Comparison of ENCODE assay signal across 25 cellular contexts in genomic region chr18:22279741-22280452, GRCh38.
DNase-seq lines count a peak whose midpoint lies in the region; ATAC-seq and TF ChIP-seq lines count a peak whose summit lies in the region.
"Had no signal": no experiment of that assay in that cellular context is flagged by ENCODE, and none has a peak within 500 bp of the region (broad histone marks: within the 10 kb centered on the region; RNA-seq: fewer than 3 reads in every experiment).

No MANE protein-coding gene starts in this region.

- peak overlapping the region; percentile 72 for H4K91ac ChIP-seq in IMR-90 (ENCODE audit: insufficient read depth, low read depth, low read length)

- H3K9me1 ChIP-seq in IMR-90 (ENCODE audit: insufficient read depth, low read length) = peaks cover 15% of the 10 kb centered on the region

- intact Hi-C loops in IMR-90 (cut with micrococcal nuclease) = no loop called here
- intact Hi-C loops in CD4-positive, alpha-beta memory T cell (cut with micrococcal nuclease) = loop anchor here (5.0 kb wide), 1 partner anchor 67 kb away; no protein-coding TSS in a partner anchor

- no peak overlapping the region for H3K4me3 Mint-ChIP-seq in nephron
- H3K4me3 Mint-ChIP-seq in CD4-positive, alpha-beta memory T cell = no peak overlapping the region
- H3K4me3 Mint-ChIP-seq: activated CD4-positive, alpha-beta T cell treated with anti-CD3 and anti-CD28 coated beads, Interleukin-2, amount 10 ng/mL, durations not matched to agents 7 days and 5 days; activated T-helper 1 cell treated with anti-CD3 and anti-CD28 coated beads, Interleukin-12 subunit alpha, Interleukin-12 subunit beta, Interleukin-2, Interleukin-4 antibody, amounts not matched to agents 30 ng/mL and 10 ng/mL and 1 ng/mL, durations not matched to agents 14 hours and 24 hours and 36 hours; CD8-positive, alpha-beta memory T cell; endodermal cell; GM23338; natural killer cell had no signal

- H2AK5ac ChIP-seq in IMR-90 (ENCODE audit: low read depth, low read length) = peak overlapping the region; percentile 6; the same call in 1 of the 2 replicates

- peak overlapping the region; percentile 1; the same call in 1 of the 2 replicates for H4K5ac ChIP-seq in IMR-90 (ENCODE audit: low read depth, low read length)

- peaks cover 8% of the 10 kb centered on the region for H3K4me1 ChIP-seq in IMR-90 (ENCODE audit: control insufficient read depth, insufficient read depth, low read length)
- H3K4me1 ChIP-seq in CD4-positive, alpha-beta memory T cell (ENCODE audit: insufficient read depth, low read length) = peaks cover 7% of the 10 kb centered on the region
- H3K4me1 ChIP-seq: parathyroid adenoma, sigmoid colon had no signal

- ATAC-seq in IMR-90 (ENCODE audit: low read depth) = peak; percentile 43
- ATAC-seq: activated naive CD4-positive, alpha-beta T cell treated with anti-CD3 and anti-CD28 coated beads, Interleukin-2, amount 50 U/mL, for 72 hours; GM23338; HepG2; left colon; natural killer cell; Panc1 had no signal

- H3K79me1 ChIP-seq in IMR-90 (ENCODE audit: low read depth in 1 of 2, low read length in 2 of 2) = no peaks in the 10 kb centered on the region

- H4K20me1 ChIP-seq in IMR-90 (ENCODE audit: insufficient read depth, low read length) = no peaks in the 10 kb centered on the region

- H3K36me3 Mint-ChIP-seq in nephron (ENCODE audit: low read depth) = no peaks in the 10 kb centered on the region
- H3K36me3 Mint-ChIP-seq in CD4-positive, alpha-beta memory T cell = no peaks in the 10 kb centered on the region
- H3K36me3 Mint-ChIP-seq: activated naive CD4-positive, alpha-beta T cell treated with anti-CD3 and anti-CD28 coated beads, Interleukin-2, amount 50 U/mL, for 72 hours; CD8-positive, alpha-beta memory T cell; natural killer cell had no signal

- peak overlapping the region; percentile 49 for H3K18ac ChIP-seq in IMR-90 (ENCODE audit: low read depth, low read length)

- H2AK9ac ChIP-seq in IMR-90 (replicated peaks; ENCODE audit: low read depth, low read length, poor library complexity) = no peak overlapping the region

- H3K27ac Mint-ChIP-seq in nephron = peak overlapping the region in 2 of 3 experiments; percentile 13 to 35
- peak overlapping the region in 3 of 7 donors; percentile 44 to 74 (median 72) for H3K27ac Mint-ChIP-seq in CD4-positive, alpha-beta memory T cell
- H3K27ac Mint-ChIP-seq: activated CD4-positive, alpha-beta T cell treated with anti-CD3 and anti-CD28 coated beads, Interleukin-2, amount 10 ng/mL, durations not matched to agents 7 days and 5 days; activated naive CD4-positive, alpha-beta T cell treated with anti-CD3 and anti-CD28 coated beads, Interleukin-2, amount 50 U/mL, for 72 hours; endodermal cell; GM23338 had no signal

- H3K27me3 ChIP-seq in IMR-90 (ENCODE audit: control insufficient read depth, insufficient read depth, low read length) = no peaks in the 10 kb centered on the region; the same call in 1 of the 2 replicates
- no peaks in the 10 kb centered on the region for H3K27me3 ChIP-seq in CD4-positive, alpha-beta memory T cell (ENCODE audit: insufficient read depth, low read length)
- H3K27me3 ChIP-seq: sigmoid colon had no signal

- H3K14ac ChIP-seq in IMR-90 (replicated peaks; ENCODE audit: low read depth, low read length) = no peak overlapping the region

- H2BK20ac ChIP-seq in IMR-90 (ENCODE audit: low read depth, low read length) = peak overlapping the region; percentile 27

- no CpG with 5 or more reads among the region's 10 CpGs for WGBS in IMR-90 (ENCODE audit: extremely low coverage in 2 of 2, insufficient read length in 1 of 2), 2 experiments

- no TSS peak for BruUV-seq in IMR-90 (replicated peaks; lab: Mats Ljungman, UMichigan)

- DNase-seq in AG20443 (ENCODE audit: low spot score) (peak; percentile 61), IMR-90 (peak; percentile 71), fibroblast of pulmonary artery (ENCODE audit: low read depth) (peak; percentile 73), C1 segment of cervical spinal cord (lab: John Stamatoyannopoulos, UW) (no peak), SIG-M5 (lab: John Stamatoyannopoulos, UW) (no peak), NCI-H748 treated with DMSO at 0.1 percent for 48 hours (lab: John Stamatoyannopoulos, UW) (no peak)
- DNase-seq in CD4-positive, alpha-beta memory T cell = no peak
- DNase-seq: activated CD4-positive, alpha-beta T cell treated with anti-CD3 and anti-CD28 coated beads, Interleukin-2, amount 10 ng/mL, durations not matched to agents 7 days and 5 days; CD8-positive, alpha-beta memory T cell; DMS79 treated with DMSO at 0.1 percent for 48 hours; endodermal cell; left colon; midbrain; natural killer cell; NCI-H1436; NCI-H524; sigmoid colon had no signal

- TF ChIP-seq POLR2A in IMR-90 (IDR thresholded peaks at IDR 0.05; ENCODE audit: low read depth, low read length) = no peak

- CTCF ChIA-PET in IMR-90 (lab: Yijun Ruan, JAX) = no interaction called here
- CTCF ChIA-PET in CD4-positive, alpha-beta memory T cell (lab: Charles Lee; ENCODE audit: partially characterized antibody) = no interaction called here

- H3K4me2 ChIP-seq in IMR-90 (ENCODE audit: low read depth, low read length) = no peak overlapping the region
- H3K4me2 ChIP-seq: GM23338 had no signal

- H3K27me3 Mint-ChIP-seq in nephron (ENCODE audit: low read depth) = no peaks in the 10 kb centered on the region
- no peaks in the 10 kb centered on the region for H3K27me3 Mint-ChIP-seq in CD4-positive, alpha-beta memory T cell
- H3K27me3 Mint-ChIP-seq: activated CD4-positive, alpha-beta T cell treated with anti-CD3 and anti-CD28 coated beads, Interleukin-2, amount 10 ng/mL, durations not matched to agents 7 days and 5 days had no signal

- H3K4ac ChIP-seq in IMR-90 (ENCODE audit: low read depth, low read length) = peak overlapping the region; percentile 73

- peak overlapping the region; percentile 2 for H2BK5ac ChIP-seq in IMR-90 (ENCODE audit: low read depth, low read length, poor library complexity, severe bottlenecking)

- no peak overlapping the region for H3K9ac ChIP-seq in IMR-90 (ENCODE audit: low read depth, low read length)
- H3K9ac ChIP-seq: parathyroid adenoma had no signal

- H3K23ac ChIP-seq in IMR-90 (ENCODE audit: low read depth, low read length) = peak overlapping the region; percentile 52

- H2AFZ ChIP-seq in IMR-90 (replicated peaks; ENCODE audit: low read length, poor library complexity) = no peak overlapping the region
- H2AFZ ChIP-seq: GM23338, parathyroid adenoma had no signal

- dilution Hi-C loops in IMR-90 (cut with HindIII; ENCODE audit: low sequenced_read_pairs, unreplicated experiment) = no loop called here

- no peaks in the 10 kb centered on the region for H3K9me3 Mint-ChIP-seq in nephron
- peaks cover 0 to 6% (median 1%) of the 10 kb centered on the region in 8 donors for H3K9me3 Mint-ChIP-seq in CD4-positive, alpha-beta memory T cell
- H3K9me3 Mint-ChIP-seq: activated CD4-positive, alpha-beta T cell treated with anti-CD3 and anti-CD28 coated beads, Interleukin-2, amount 10 ng/mL, durations not matched to agents 7 days and 5 days; activated T-helper 1 cell treated with anti-CD3 and anti-CD28 coated beads, Interleukin-12 subunit alpha, Interleukin-12 subunit beta, Interleukin-2, Interleukin-4 antibody, amounts not matched to agents 30 ng/mL and 10 ng/mL and 1 ng/mL, durations not matched to agents 14 hours and 24 hours and 36 hours; endodermal cell; GM23338 had no signal

- POLR2A ChIA-PET in IMR-90 (lab: Charles Lee; ENCODE audit: unreplicated experiment) = no interaction called here
- POLR2A ChIA-PET in CD4-positive, alpha-beta memory T cell (lab: Charles Lee; ENCODE audit: partially characterized antibody) = no interaction called here

- TF ChIP-seq RAD21 in IMR-90 (IDR thresholded peaks at IDR 0.05; ENCODE audit: low read length) = no peak

- no peak overlapping the region for H3K4me3 ChIP-seq in IMR-90 (ENCODE audit: insufficient read depth, low read depth, low read length)
- no peak overlapping the region for H3K4me3 ChIP-seq in fibroblast of pulmonary artery (replicated peaks; ENCODE audit: low read depth, low read length)
- H3K4me3 ChIP-seq in CD4-positive, alpha-beta memory T cell (ENCODE audit: low read length in 2 of 2) = no peak overlapping the region
- H3K4me3 ChIP-seq: GM23338, sigmoid colon had no signal

- no peak overlapping the region; the same call in 2 of the 3 replicates for H2BK15ac ChIP-seq in IMR-90 (ENCODE audit: low read depth, low read length)

- no peaks in the 10 kb centered on the region for H3K36me3 ChIP-seq in IMR-90 (ENCODE audit: control insufficient read depth, insufficient read depth, low read length)
- no peaks in the 10 kb centered on the region for H3K36me3 ChIP-seq in CD4-positive, alpha-beta memory T cell (ENCODE audit: insufficient read depth, low read length)
- H3K36me3 ChIP-seq: sigmoid colon had no signal

- peak overlapping the region; percentile 50 for H2BK120ac ChIP-seq in IMR-90 (ENCODE audit: low read depth, low read length)

- in situ Hi-C loops in IMR-90 (cut with MboI; ENCODE audit: low sequenced_read_pairs) = no loop called here

- H3K27ac ChIP-seq in IMR-90 (ENCODE audit: insufficient read depth, low read length) = no peak overlapping the region
- H3K27ac ChIP-seq in CD4-positive, alpha-beta memory T cell (ENCODE audit: low read depth, low read length) = no peak overlapping the region
- H3K27ac ChIP-seq: parathyroid adenoma, sigmoid colon, VCaP had no signal

- H4K8ac ChIP-seq in IMR-90 (ENCODE audit: low read depth in 2 of 2, low read length in 2 of 2) = peak overlapping the region; percentile 10 to 50; a peak in 3 of 4 replicates

- no peaks in the 10 kb centered on the region; the same call in 1 of the 2 replicates for H3K9me3 ChIP-seq in IMR-90 (ENCODE audit: control insufficient read depth, insufficient read depth, low read length)
- no peaks in the 10 kb centered on the region for H3K9me3 ChIP-seq in CD4-positive, alpha-beta memory T cell (ENCODE audit: control insufficient read depth in 1 of 2, low read length in 2 of 2)
- H3K9me3 ChIP-seq: sigmoid colon had no signal

- TF ChIP-seq CTCF in IMR-90 (conservative IDR thresholded peaks at IDR 0.05; ENCODE audit: low read depth, low read length) = no peak
- no peak for TF ChIP-seq CTCF in fibroblast of pulmonary artery (IDR thresholded peaks at IDR 0.05; ENCODE audit: low read length, missing control alignments)
- no peak for TF ChIP-seq CTCF in nephron (IDR thresholded peaks at IDR 0.05; ENCODE audit: unreplicated experiment in 3 of 3)

- peaks cover 20% of the 10 kb centered on the region for H3K4me1 Mint-ChIP-seq in nephron
- peaks cover 0 to 8% (median 3%) of the 10 kb centered on the region in 4 donors for H3K4me1 Mint-ChIP-seq in CD4-positive, alpha-beta memory T cell
- H3K4me1 Mint-ChIP-seq: activated CD4-positive, alpha-beta T cell treated with anti-CD3 and anti-CD28 coated beads, Interleukin-2, amount 10 ng/mL, durations not matched to agents 7 days and 5 days; endodermal cell had no signal

- H3K56ac ChIP-seq in IMR-90 (ENCODE audit: extremely low read depth, insufficient read depth, low read length) = no peak overlapping the region

TF ChIP-seq in IMR-90, 13 proteins besides CTCF, POLR2A, EP300 and RAD21 (continues in another document):
- TF ChIP-seq MAFK (IDR thresholded peaks at IDR 0.05; ENCODE audit: low read depth, low read length) (no peak), CEBPB (IDR thresholded peaks at IDR 0.05; ENCODE audit: low read depth, low read length) (peak; percentile 23; the same call in 1 of the 2 replicates)

Comparison
In these comparisons a context has a peak if more than half of its experiments do, and no peak if none do; other contexts are left out.
1. DNase-seq: peak in AG20443 (single experiment), IMR-90 (single experiment) and fibroblast of pulmonary artery (single experiment); none in C1 segment of cervical spinal cord (0 of 14), CD4-positive, alpha-beta memory T cell (0 of 5), SIG-M5 (single experiment) and NCI-H748 treated with DMSO at 0.1 percent for 48 hours (single experiment).